7 cellular contexts compared by ENCODE assay signal in genomic region chr2:226217191-226217590, GRCh38.
"Had no signal": no experiment of that assay in that cellular context is flagged by ENCODE, and none has a peak within 500 bp of the region (broad histone marks: within the 10 kb centered on the region; RNA-seq: fewer than 3 reads in every experiment).

No MANE protein-coding gene starts in this region.

- H3K27ac ChIP-seq: GM23248, HL-60 had no signal

- H3K36me3 ChIP-seq: HAP-1 had no signal

- H3K4me1 ChIP-seq: HAP-1 had no signal

- H3K9me3 ChIP-seq: HAP-1 had no signal

- H3K9ac ChIP-seq: GM23248 had no signal

- DNase-seq: GM23248, GOT3, H7, KG1 had no signal

- H3K4me3 ChIP-seq: GM23248, HAP-1, K562 had no signal

- ATAC-seq: K562 had no signal

- H2AFZ ChIP-seq: GM23248 had no signal
